20 cellular contexts compared by ENCODE assay signal in the genomic region with DNA sequence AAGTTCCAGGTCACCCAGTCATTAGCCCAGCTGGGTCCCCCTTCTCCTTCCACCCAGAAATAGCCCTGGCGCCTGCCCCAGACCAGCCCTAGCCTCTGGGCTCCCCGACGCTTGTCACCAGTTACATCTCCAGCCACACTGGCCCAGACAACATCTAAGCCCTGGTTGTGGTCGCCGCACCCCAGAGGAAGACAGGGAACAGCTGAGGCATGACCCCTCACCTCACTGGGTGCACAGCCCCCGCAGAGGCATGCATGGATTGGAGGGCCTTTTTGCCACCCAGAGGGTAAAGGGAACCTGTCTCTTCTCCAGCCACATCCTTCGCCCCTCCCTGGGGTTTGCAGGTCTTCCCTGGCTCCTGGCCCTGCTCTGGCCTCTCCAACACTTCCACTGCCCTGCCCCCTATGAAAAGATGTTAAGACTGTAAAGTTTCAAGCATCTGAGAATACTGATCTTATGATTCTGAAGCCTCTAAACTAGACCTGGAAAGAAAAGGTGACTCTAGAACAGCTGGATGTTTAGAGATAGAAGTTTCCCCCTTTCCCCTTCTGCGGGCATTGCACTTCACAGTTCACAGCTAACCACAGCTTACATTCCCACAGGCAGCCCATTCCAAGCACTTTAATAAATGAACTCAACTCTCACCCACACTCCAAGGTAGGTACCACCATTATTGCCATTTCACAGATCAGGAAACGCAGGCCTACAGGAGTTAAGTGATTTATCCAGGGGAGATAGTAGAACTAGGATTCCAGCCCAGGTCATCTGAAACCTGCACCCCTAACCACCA. TPM values are rescaled to one million over a fixed set of nuclear protein-coding genes. Genes with fewer than 3 reads are reported as not detected.
DNase-seq lines count a peak whose midpoint lies in the region; ATAC-seq, FAIRE-seq and TF ChIP-seq lines count a peak whose summit lies in the region.
"Had no signal": no experiment of that assay in that cellular context is flagged by ENCODE, and none has a peak within 500 bp of the region (broad histone marks: within the 10 kb centered on the region; RNA-seq: fewer than 3 reads in every experiment).

No MANE protein-coding gene starts in this region.

- WGBS in A549 (ENCODE audit: missing lambda C conversion rate) = 75% methylated on average over 9 of the region's 9 CpGs

- no peak for TF ChIP-seq CTCF in A549 (IDR thresholded peaks at IDR 0.05)
- TF ChIP-seq CTCF in mesothelial cell of epicardium (IDR thresholded peaks at IDR 0.05; ENCODE audit: unreplicated experiment) = no peak

- H3K4me2 ChIP-seq in A549 = no peak overlapping the region
- H3K4me2 ChIP-seq: PC-9 had no signal

- POLR2A ChIA-PET in A549 (lab: Yijun Ruan, JAX) = no interaction called here

- H3K4me1 Mint-ChIP-seq in mesothelial cell of epicardium = peaks cover 23% of the 10 kb centered on the region
- H3K4me1 Mint-ChIP-seq: CD14-positive monocyte had no signal

- no peaks in the 10 kb centered on the region for H3K27me3 ChIP-seq in adipocyte (replicated peaks; ENCODE audit: control insufficient read depth, insufficient read depth, low read length)

- no peak for TF ChIP-seq EP300 in A549 (IDR thresholded peaks at IDR 0.05)

- H3K9me3 Mint-ChIP-seq in mesothelial cell of epicardium = peaks cover 13% of the 10 kb centered on the region

- no peak for FAIRE-seq in A549 (lab: Jason Lieb, UNC)
- FAIRE-seq: GM12878, GM19239 had no signal

- ATAC-seq in A549 (peak; percentile 11 to 17; a peak in 1 of 6 replicates), GM18858 (IDR thresholded peaks at IDR 0.05; ENCODE audit: unreplicated experiment) (no peak), GM21576 (IDR thresholded peaks at IDR 0.05; ENCODE audit: unreplicated experiment) (no peak), left ventricle myocardium superior (no peak)
- ATAC-seq: GM12878 had no signal

- H3K4me3 ChIP-seq in A549 (no peak overlapping the region), adipocyte (ENCODE audit: low read length) (no peak overlapping the region)
- H3K4me3 ChIP-seq: GM12878, PC-9 had no signal

- H3K9me3 ChIP-seq in A549 = no peaks in the 10 kb centered on the region
- no peaks in the 10 kb centered on the region for H3K9me3 ChIP-seq in adipocyte (ENCODE audit: control insufficient read depth, low read length)
- H3K9me3 ChIP-seq: Caco-2 had no signal

- H3K36me3 ChIP-seq in adipocyte (ENCODE audit: control insufficient read depth, insufficient read depth, low read length, severe bottlenecking) = no peaks in the 10 kb centered on the region

- no peaks in the 10 kb centered on the region for H3K36me3 Mint-ChIP-seq in mesothelial cell of epicardium
- H3K36me3 Mint-ChIP-seq: CD14-positive monocyte had no signal

- H3K27me3 Mint-ChIP-seq in mesothelial cell of epicardium (ENCODE audit: low read depth) = no peaks in the 10 kb centered on the region

- H3K27ac Mint-ChIP-seq in mesothelial cell of epicardium = peak overlapping the region; percentile 76
- H3K27ac Mint-ChIP-seq: CD14-positive monocyte had no signal

- no peak for TF ChIP-seq POLR2A in A549 (IDR thresholded peaks at IDR 0.05; ENCODE audit: low read length)

- no peak for DNase-seq in A549 (ENCODE audit: low read depth in 1 of 2, low spot score in 1 of 2)
- DNase-seq in adipocyte (ENCODE audit: low read depth) = no peak
- DNase-seq in mesothelial cell of epicardium (ENCODE audit: low spot score in 2 of 2, unreplicated experiment in 2 of 2) = no peak
- peak; percentile 23 for DNase-seq in posterior vena cava (ENCODE audit: low spot score)
- DNase-seq in NCI-H1048 (lab: John Stamatoyannopoulos, UW) = no peak
- no peak for DNase-seq in left ventricle myocardium superior
- DNase-seq: 8988T, Caco-2, DMS53, KBM-7, NCI-H774, PC-9, Right ventricle myocardium superior had no signal

- H3K9ac ChIP-seq in adipocyte (ENCODE audit: low read length) = peak overlapping the region; percentile 61

- H3K4me3 Mint-ChIP-seq in mesothelial cell of epicardium = no peak overlapping the region
- H3K4me3 Mint-ChIP-seq: CD14-positive monocyte had no signal

- no peak overlapping the region for H3K27ac ChIP-seq in A549
- H3K27ac ChIP-seq: HL-60, PC-9 had no signal

- CTCF ChIA-PET in A549 (lab: Yijun Ruan, JAX) = interaction anchor here (1.4 to 3.4 kb wide), 5 partner anchors 12 to 221 kb away, joined by 3 to 17 read pairs (median 4); no protein-coding TSS in a partner anchor

- no peak for TF ChIP-seq RAD21 in A549 (conservative IDR thresholded peaks at IDR 0.05 in 1 of 2, IDR thresholded peaks at IDR 0.05 in 1 of 2)

- H3K4me1 ChIP-seq in A549 (no peaks in the 10 kb centered on the region), adipocyte (ENCODE audit: control insufficient read depth, insufficient read depth, low read length) (peaks cover 50% of the 10 kb centered on the region)

- intact Hi-C loops in posterior vena cava (cut with DNase I) (no loop called here), left ventricle myocardium superior (cut with micrococcal nuclease) (no loop called here)

TF ChIP-seq in A549, 52 proteins besides CTCF, POLR2A, EP300 and RAD21 (continues in another document):
- no peak for TF ChIP-seq RCOR1 (IDR thresholded peaks at IDR 0.05; ENCODE audit: low read depth, low read length)
- no peak for TF ChIP-seq MYC (IDR thresholded peaks at IDR 0.05; ENCODE audit: borderline replicate concordance, low read length)
- TF ChIP-seq NR3C1 (IDR thresholded peaks at IDR 0.05) = no peak
- TF ChIP-seq BHLHE40 (IDR thresholded peaks at IDR 0.05; ENCODE audit: low read depth, low read length) = no peak
- TF ChIP-seq JUNB (IDR thresholded peaks at IDR 0.05) = no peak
- no peak for TF ChIP-seq FOSB (CRISPR knock-in tag; IDR thresholded peaks at IDR 0.05)
- TF ChIP-seq, protein P1, sequence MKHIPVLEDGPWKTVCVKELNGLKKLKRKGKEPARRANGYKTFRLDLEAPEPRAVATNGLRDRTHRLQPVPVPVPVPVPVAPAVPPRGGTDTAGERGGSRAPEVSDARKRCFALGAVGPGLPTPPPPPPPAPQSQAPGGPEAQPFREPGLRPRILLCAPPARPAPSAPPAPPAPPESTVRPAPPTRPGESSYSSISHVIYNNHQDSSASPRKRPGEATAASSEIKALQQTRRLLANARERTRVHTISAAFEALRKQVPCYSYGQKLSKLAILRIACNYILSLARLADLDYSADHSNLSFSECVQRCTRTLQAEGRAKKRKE (CRISPR knock-in tag; IDR thresholded peaks at IDR 0.05; ENCODE audit: low read depth) = no peak
- TF ChIP-seq RNF2 (IDR thresholded peaks at IDR 0.05; ENCODE audit: borderline replicate concordance, low read depth) = no peak
- TF ChIP-seq, protein P2, sequence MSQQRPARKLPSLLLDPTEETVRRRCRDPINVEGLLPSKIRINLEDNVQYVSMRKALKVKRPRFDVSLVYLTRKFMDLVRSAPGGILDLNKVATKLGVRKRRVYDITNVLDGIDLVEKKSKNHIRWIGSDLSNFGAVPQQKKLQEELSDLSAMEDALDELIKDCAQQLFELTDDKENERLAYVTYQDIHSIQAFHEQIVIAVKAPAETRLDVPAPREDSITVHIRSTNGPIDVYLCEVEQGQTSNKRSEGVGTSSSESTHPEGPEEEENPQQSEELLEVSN (IDR thresholded peaks at IDR 0.05; ENCODE audit: borderline replicate concordance, low read depth) = no peak
- no peak for TF ChIP-seq RARB (CRISPR knock-in tag; IDR thresholded peaks at IDR 0.05)
- no peak for TF ChIP-seq GATA3 (IDR thresholded peaks at IDR 0.05; ENCODE audit: borderline replicate concordance)
- TF ChIP-seq, protein P3, sequence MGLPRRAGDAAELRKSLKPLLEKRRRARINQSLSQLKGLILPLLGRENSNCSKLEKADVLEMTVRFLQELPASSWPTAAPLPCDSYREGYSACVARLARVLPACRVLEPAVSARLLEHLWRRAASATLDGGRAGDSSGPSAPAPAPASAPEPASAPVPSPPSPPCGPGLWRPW (IDR thresholded peaks at IDR 0.05) = no peak
- TF ChIP-seq EHMT2 (IDR thresholded peaks at IDR 0.05; ENCODE audit: low read depth) = no peak
- TF ChIP-seq ZC3H11A (IDR thresholded peaks at IDR 0.05) = no peak

RNA-seq across cellular contexts. Expression of a gene that starts 14.7 kb away (rescaled TPM):
- not detected in 2 replicates for polyA plus RNA-seq in A549 (2011; rRNA removed)
- not detected in 2 replicates for polyA plus RNA-seq in A549 (2012; cell fraction: cytosol; rRNA removed)
- polyA plus RNA-seq in A549 (2012; cell fraction: nucleus; rRNA removed) = not detected in 2 replicates
- not detected in 3 replicates for polyA plus RNA-seq in A549 (2017; fragmentation: RNase III; extraction: RNeasy Plus Mini Kit Qiagen cat#74134 plus additional on column Dnase treatment)
- polyA minus RNA-seq in A549 (2011; rRNA and poly(A)+ RNA removed) = not detected in 2 replicates
- 37.6 to 43.2 TPM (median 41.2 TPM) in 3 replicates for total RNA-seq in mesothelial cell of epicardium
- 10 to 100 TPM; 12.7 to 72.5 TPM for total RNA-seq in posterior vena cava
- 1.4 TPM for total RNA-seq in left ventricle myocardium superior
- total RNA-seq: Caco-2, NCI-H460, PC-9 had no signal

RNA-seq across cellular contexts. Expression of a gene that starts 20.8 kb away (rescaled TPM):
- polyA plus RNA-seq in A549 (2011; rRNA removed) (174 and 177 TPM in 2 replicates), A549 (2017; fragmentation: RNase III; extraction: RNeasy Plus Mini Kit Qiagen cat#74134 plus additional on column Dnase treatment) (97.1 to 101 TPM (median 97.5 TPM) in 3 replicates)
- polyA plus RNA-seq in A549 (2012; cell fraction: cytosol; rRNA removed) = 81.6 and 86.3 TPM in 2 replicates
- polyA plus RNA-seq in A549 (2012; cell fraction: nucleus; rRNA removed) = 33.9 and 64.2 TPM in 2 replicates
- 42.4 and 60.2 TPM in 2 replicates for polyA minus RNA-seq in A549 (2011; rRNA and poly(A)+ RNA removed)
- total RNA-seq in mesothelial cell of epicardium (64.9 to 66.0 TPM (median 65.8 TPM) in 3 replicates), posterior vena cava (100 to 1,000 TPM; 113 to 119 TPM), left ventricle myocardium superior (468 TPM)

RNA-seq across cellular contexts. Expression of a gene that starts 22.2 kb away (rescaled TPM):
- polyA plus RNA-seq in A549 (2011; rRNA removed) (51.8 and 52.7 TPM in 2 replicates), A549 (2017; fragmentation: RNase III; extraction: RNeasy Plus Mini Kit Qiagen cat#74134 plus additional on column Dnase treatment) (77.2 to 83.2 TPM (median 81.5 TPM) in 3 replicates)
- 27.4 and 33.8 TPM in 2 replicates for polyA plus RNA-seq in A549 (2012; cell fraction: cytosol; rRNA removed)
- polyA plus RNA-seq in A549 (2012; cell fraction: nucleus; rRNA removed) = 33.0 and 47.5 TPM in 2 replicates
- 53.1 and 59.4 TPM in 2 replicates for polyA minus RNA-seq in A549 (2011; rRNA and poly(A)+ RNA removed)
- total RNA-seq in mesothelial cell of epicardium (77.7 to 82.5 TPM (median 77.7 TPM) in 3 replicates), posterior vena cava (10 to 100 TPM; 27.4 to 28.9 TPM), left ventricle myocardium superior (24.7 TPM)

RNA-seq across cellular contexts. Expression of a gene that starts 50.5 kb away (rescaled TPM):
- 0.17 and 0.24 TPM in 2 replicates for polyA plus RNA-seq in A549 (2011; rRNA removed)
- polyA plus RNA-seq in A549 (2012; cell fraction: cytosol; rRNA removed) = 0.30 and 0.49 TPM in 2 replicates
- 1.2 and 1.3 TPM in 2 replicates for polyA plus RNA-seq in A549 (2012; cell fraction: nucleus; rRNA removed)
- 0.43 to 0.67 TPM (median 0.65 TPM) in 3 replicates for polyA plus RNA-seq in A549 (2017; fragmentation: RNase III; extraction: RNeasy Plus Mini Kit Qiagen cat#74134 plus additional on column Dnase treatment)
- polyA minus RNA-seq in A549 (2011; rRNA and poly(A)+ RNA removed) = 0.19 TPM in 1 of 2 replicates, not detected in the other
- 0.33 to 0.47 TPM in 2 of 3 replicates, not detected in the other for total RNA-seq in mesothelial cell of epicardium
- 10 to 100 TPM in 1 of 2 donors, 1 to 10 TPM in 1; 5.1 to 14.4 TPM for total RNA-seq in posterior vena cava
- total RNA-seq in left ventricle myocardium superior = 4.1 TPM
- total RNA-seq: NCI-H460 had no signal

Comparison
In these comparisons a context has a peak if more than half of its experiments do, and no peak if none do; other contexts are left out.
1. ATAC-seq: peak in A549 (2 of 2); none in GM18858 (single experiment), GM21576 (single experiment) and left ventricle myocardium superior (single experiment).